Comparison of ENCODE assay signal across 18 cellular contexts in the genomic region with DNA sequence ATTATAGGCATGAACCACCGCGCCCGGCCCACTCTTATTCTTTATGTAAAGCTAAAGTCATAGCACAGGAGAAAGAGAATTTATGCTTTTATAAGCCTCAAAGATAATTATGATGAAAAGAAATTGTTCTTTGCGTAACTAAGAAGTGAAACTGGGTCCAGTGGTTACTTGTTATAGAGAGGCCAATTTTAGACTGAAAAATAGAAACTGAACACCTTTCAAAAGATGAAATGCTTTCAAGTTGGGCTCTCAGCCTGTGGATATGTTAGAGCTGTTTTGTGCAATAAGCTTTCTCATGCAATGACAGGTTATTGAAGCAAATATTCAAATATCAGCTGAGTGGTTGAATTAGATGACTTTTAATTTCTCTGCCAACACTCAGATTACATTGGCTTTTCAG. TPM values are rescaled to one million over a fixed set of nuclear protein-coding genes. Genes with fewer than 3 reads are reported as not detected.
"Had no signal": no experiment of that assay in that cellular context is flagged by ENCODE, and none has a peak within 500 bp of the region (broad histone marks: within the 10 kb centered on the region; RNA-seq: fewer than 3 reads in every experiment).

No MANE protein-coding gene starts in this region.

- DNase-seq: activated CD4-positive, alpha-beta T cell treated with anti-CD3 and anti-CD28 coated beads, Interleukin-2, amount 50 U/mL, for 48 hours; activated CD4-positive, CD25-positive, alpha-beta regulatory T cell treated with anti-CD3 and anti-CD28 coated beads, Interleukin-2, amount 50 U/mL, for 72 hours; activated CD8-positive, alpha-beta memory T cell treated with anti-CD3 and anti-CD28 coated beads, Interleukin-2, amount 10 ng/mL, durations not matched to agents 7 days and 5 days; activated naive CD4-positive, alpha-beta T cell treated with anti-CD3 and anti-CD28 coated beads, Interleukin-2, amount 10 ng/mL, durations not matched to agents 7 days and 5 days; activated T-cell treated with anti-CD3 and anti-CD28 coated beads, Interleukin-2, amount 50 U/mL, for 1 hour; dermis blood vessel endothelial cell; gastrocnemius medialis; heart right ventricle; mesendoderm; natural killer cell had no signal

- H3K27ac ChIP-seq: ascending aorta, epithelial cell of prostate, heart right ventricle had no signal

- H3K4me3 Mint-ChIP-seq: activated CD8-positive, alpha-beta memory T cell treated with anti-CD3 and anti-CD28 coated beads, Interleukin-2, amount 10 ng/mL, durations not matched to agents 7 days and 5 days; activated naive CD4-positive, alpha-beta T cell treated with anti-CD3 and anti-CD28 coated beads, Interleukin-2, amount 10 ng/mL, durations not matched to agents 7 days and 5 days; natural killer cell; stimulated activated effector memory CD8-positive, alpha-beta T cell treated with anti-CD3 and anti-CD28 coated beads, Interleukin-12 subunit alpha, Interleukin-12 subunit beta, amount 100 ng/mL, for 72 hours had no signal

- H3K36me3 Mint-ChIP-seq: activated CD8-positive, alpha-beta memory T cell treated with anti-CD3 and anti-CD28 coated beads, Interleukin-2, amount 10 ng/mL, durations not matched to agents 7 days and 5 days; activated naive CD4-positive, alpha-beta T cell treated with anti-CD3 and anti-CD28 coated beads, Interleukin-2, amount 10 ng/mL, durations not matched to agents 7 days and 5 days; natural killer cell had no signal

- H3K27me3 ChIP-seq: ascending aorta, gastrocnemius medialis, heart right ventricle had no signal

- FAIRE-seq: bronchial epithelial cell had no signal

- H3K27me3 Mint-ChIP-seq: activated CD8-positive, alpha-beta memory T cell treated with anti-CD3 and anti-CD28 coated beads, Interleukin-2, amount 10 ng/mL, durations not matched to agents 7 days and 5 days had no signal

- H3K27ac Mint-ChIP-seq: activated CD8-positive, alpha-beta memory T cell treated with anti-CD3 and anti-CD28 coated beads, Interleukin-2, amount 10 ng/mL, durations not matched to agents 7 days and 5 days; activated naive CD4-positive, alpha-beta T cell treated with anti-CD3 and anti-CD28 coated beads, Interleukin-2, amount 10 ng/mL, durations not matched to agents 7 days and 5 days; natural killer cell had no signal

- ATAC-seq: gastrocnemius medialis, heart right ventricle, natural killer cell had no signal

- H3K9me3 Mint-ChIP-seq: activated naive CD4-positive, alpha-beta T cell treated with anti-CD3 and anti-CD28 coated beads, Interleukin-2, amount 10 ng/mL, durations not matched to agents 7 days and 5 days; natural killer cell; stimulated activated effector memory CD8-positive, alpha-beta T cell treated with anti-CD3 and anti-CD28 coated beads, Interleukin-12 subunit alpha, Interleukin-12 subunit beta, amount 100 ng/mL, for 72 hours had no signal

- H3K36me3 ChIP-seq: ascending aorta, gastrocnemius medialis, heart right ventricle had no signal

- H3K4me3 ChIP-seq: ascending aorta, gastrocnemius medialis, heart right ventricle had no signal

- H3K9me3 ChIP-seq: ascending aorta, gastrocnemius medialis, heart right ventricle had no signal

RNA-seq across cellular contexts. Expression of a gene that starts 7.9 kb away (rescaled TPM):
- total RNA-seq: activated CD8-positive, alpha-beta memory T cell treated with anti-CD3 and anti-CD28 coated beads, Interleukin-2, amount 10 ng/mL, durations not matched to agents 7 days and 5 days; ascending aorta; cerebellum; dermis blood vessel endothelial cell; posterior vena cava had no signal

RNA-seq across cellular contexts. Expression of a gene that starts 47.1 kb away (rescaled TPM):
- total RNA-seq: activated CD8-positive, alpha-beta memory T cell treated with anti-CD3 and anti-CD28 coated beads, Interleukin-2, amount 10 ng/mL, durations not matched to agents 7 days and 5 days; ascending aorta; bronchial epithelial cell; cerebellum; dermis blood vessel endothelial cell; gastrocnemius medialis; heart right ventricle; natural killer cell; posterior vena cava; ureter had no signal

RNA-seq across cellular contexts. Expression of a gene that starts 51.2 kb away (rescaled TPM):
- total RNA-seq: activated CD8-positive, alpha-beta memory T cell treated with anti-CD3 and anti-CD28 coated beads, Interleukin-2, amount 10 ng/mL, durations not matched to agents 7 days and 5 days; ascending aorta; bronchial epithelial cell; cerebellum; dermis blood vessel endothelial cell; gastrocnemius medialis; heart right ventricle; lower leg skin; natural killer cell; posterior vena cava; ureter had no signal
